Comparison of ENCODE assay signal across 10 cellular contexts in the genomic region with DNA sequence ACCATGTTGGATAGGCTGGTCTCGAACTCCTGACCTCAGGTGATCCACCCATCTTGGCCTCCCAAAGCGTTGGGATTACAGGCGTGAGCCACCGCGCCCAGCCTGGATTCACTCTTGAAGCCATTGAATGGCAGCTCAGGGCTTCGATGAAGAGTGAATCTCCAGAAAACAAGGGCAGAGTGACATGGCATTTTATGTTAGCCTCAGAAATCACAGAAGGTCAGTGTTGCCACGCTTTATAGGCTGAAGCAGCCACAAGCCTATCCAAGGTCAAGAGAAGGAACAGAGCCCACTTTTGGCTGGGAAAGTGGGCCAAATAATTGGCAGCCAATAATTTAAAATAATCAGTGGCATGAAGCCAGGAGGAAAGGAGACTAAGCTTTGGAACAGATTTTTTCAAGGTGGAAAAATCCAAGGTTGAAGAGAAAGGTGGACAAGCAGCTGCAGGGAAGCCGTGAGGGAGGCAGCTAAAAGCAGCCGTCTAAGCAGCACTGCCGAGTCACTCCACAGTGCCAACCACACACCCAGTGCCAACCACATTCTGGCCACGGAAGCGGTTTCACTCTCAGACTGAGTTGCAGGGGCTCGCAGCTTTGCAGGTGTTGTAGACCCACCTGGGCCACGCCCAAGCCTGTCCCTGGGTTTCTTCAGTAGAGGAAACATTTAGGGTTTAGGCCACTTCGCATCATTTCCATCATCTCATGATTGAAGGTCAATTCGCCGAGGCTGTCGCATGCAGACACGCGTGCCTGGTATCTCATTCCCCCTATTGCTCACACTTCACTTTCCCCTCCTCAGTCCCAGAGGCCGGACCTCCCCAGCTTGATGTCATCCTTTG. TPM values are rescaled to one million over a fixed set of nuclear protein-coding genes. Genes with fewer than 3 reads are reported as not detected.
DNase-seq lines count a peak whose midpoint lies in the region; ATAC-seq and TF ChIP-seq lines count a peak whose summit lies in the region.
"Had no signal": no experiment of that assay in that cellular context is flagged by ENCODE, and none has a peak within 500 bp of the region (broad histone marks: within the 10 kb centered on the region; RNA-seq: fewer than 3 reads in every experiment).

No MANE protein-coding gene starts in this region.

- ATAC-seq in CD4-positive, alpha-beta T cell (ENCODE audit: poor library complexity) = peak; percentile 81
- ATAC-seq in activated CD4-positive, CD25-positive, alpha-beta regulatory T cell treated with anti-CD3 and anti-CD28 coated beads, Interleukin-2, amount 50 U/mL, for 24 hours = peak; percentile 97 to 99
- peak; percentile 96 to 98 for ATAC-seq in activated naive CD4-positive, alpha-beta T cell treated with anti-CD3 and anti-CD28 coated beads, Interleukin-2, amount 50 U/mL, for 72 hours
- ATAC-seq in HG03565 (IDR thresholded peaks at IDR 0.05; ENCODE audit: unreplicated experiment) = no peak

- no peak overlapping the region for H3K27ac ChIP-seq in CD4-positive, alpha-beta T cell (ENCODE audit: low read depth, low read length)
- H3K27ac ChIP-seq: upper lobe of left lung had no signal

- H3K4me3 Mint-ChIP-seq in CD4-positive, alpha-beta T cell = no peak overlapping the region
- H3K4me3 Mint-ChIP-seq in progenitor cell of endocrine pancreas (ENCODE audit: low read depth) = no peak overlapping the region

- no peak for TF ChIP-seq CTCF in CD4-positive, alpha-beta T cell (IDR thresholded peaks at IDR 0.05)
- no peak for TF ChIP-seq CTCF in progenitor cell of endocrine pancreas (IDR thresholded peaks at IDR 0.05; ENCODE audit: unreplicated experiment)

- intact Hi-C loops in CD4-positive, alpha-beta T cell (cut with DNase I, micrococcal nuclease) = no loop called here

- CTCF ChIA-PET in CD4-positive, alpha-beta T cell (lab: Charles Lee) = interaction anchor here (0.9 kb wide), 1 partner anchor 76 kb away, joined by 3 read pairs; no protein-coding TSS in a partner anchor

- peaks cover 2% of the 10 kb centered on the region for H3K36me3 Mint-ChIP-seq in CD4-positive, alpha-beta T cell (ENCODE audit: low read depth)
- H3K36me3 Mint-ChIP-seq in activated naive CD4-positive, alpha-beta T cell treated with anti-CD3 and anti-CD28 coated beads, Interleukin-2, amount 50 U/mL, for 72 hours = no peaks in the 10 kb centered on the region
- no peaks in the 10 kb centered on the region for H3K36me3 Mint-ChIP-seq in progenitor cell of endocrine pancreas (ENCODE audit: insufficient read depth)

- POLR2A ChIA-PET in CD4-positive, alpha-beta T cell (lab: Charles Lee) = interaction anchor here (1.1 to 3.1 kb wide), 4 partner anchors 9 to 58 kb away, joined by 3 to 21 read pairs (median 6); a partner anchor contains a TSS

- H3K27me3 Mint-ChIP-seq in CD4-positive, alpha-beta T cell = no peaks in the 10 kb centered on the region
- no peaks in the 10 kb centered on the region for H3K27me3 Mint-ChIP-seq in progenitor cell of endocrine pancreas

- H3K27ac Mint-ChIP-seq in CD4-positive, alpha-beta T cell = peak overlapping the region; percentile 74
- H3K27ac Mint-ChIP-seq in activated naive CD4-positive, alpha-beta T cell treated with anti-CD3 and anti-CD28 coated beads, Interleukin-2, amount 50 U/mL, for 72 hours = peak overlapping the region; percentile 63 to 81
- H3K27ac Mint-ChIP-seq in progenitor cell of endocrine pancreas = no peak overlapping the region

- H3K27me3 ChIP-seq in CD4-positive, alpha-beta T cell (ENCODE audit: control insufficient read depth, insufficient read depth, low read length) = no peaks in the 10 kb centered on the region
- H3K27me3 ChIP-seq: upper lobe of left lung had no signal

- H3K9me3 ChIP-seq in CD4-positive, alpha-beta T cell (ENCODE audit: control insufficient read depth, low read length) = no peaks in the 10 kb centered on the region
- H3K9me3 ChIP-seq: upper lobe of left lung had no signal

- H3K4me1 Mint-ChIP-seq in CD4-positive, alpha-beta T cell (ENCODE audit: low read depth) = peaks cover 24% of the 10 kb centered on the region
- H3K4me1 Mint-ChIP-seq in progenitor cell of endocrine pancreas (ENCODE audit: low read depth) = no peaks in the 10 kb centered on the region

- no peaks in the 10 kb centered on the region for H3K9me3 Mint-ChIP-seq in CD4-positive, alpha-beta T cell
- H3K9me3 Mint-ChIP-seq in activated naive CD4-positive, alpha-beta T cell treated with anti-CD3 and anti-CD28 coated beads, Interleukin-2, amount 50 U/mL, for 72 hours = no peaks in the 10 kb centered on the region
- H3K9me3 Mint-ChIP-seq in progenitor cell of endocrine pancreas (ENCODE audit: low read depth) = no peaks in the 10 kb centered on the region

- peak in 8 of 10 experiments; percentile 27 to 53 (median 44) for DNase-seq in CD4-positive, alpha-beta T cell
- DNase-seq in activated naive CD4-positive, alpha-beta T cell treated with anti-CD3 and anti-CD28 coated beads, Interleukin-2, amount 50 U/mL, for 72 hours (ENCODE audit: low spot score in 2 of 2) = peak; percentile 72 to 84
- DNase-seq in stimulated activated CD4-positive, alpha-beta T cell treated with anti-CD3 and anti-CD28 coated beads, Interleukin-15, amount 100 ng/mL, for 24 hours = peak; percentile 76
- DNase-seq in progenitor cell of endocrine pancreas (ENCODE audit: low spot score, unreplicated experiment) (no peak), DMS 273 (lab: John Stamatoyannopoulos, UW; ENCODE audit: unreplicated experiment) (no peak), NCI-H1048 (lab: John Stamatoyannopoulos, UW) (no peak)

RNA-seq across cellular contexts. Expression of a gene that starts 17.4 kb away (rescaled TPM):
- total RNA-seq in CD4-positive, alpha-beta T cell = under 1 TPM; 0.47 to 0.56 TPM
- total RNA-seq in activated naive CD4-positive, alpha-beta T cell treated with anti-CD3 and anti-CD28 coated beads, Interleukin-2, amount 50 U/mL, for 72 hours = under 1 TPM in 1 of 2 donors, not detected in 1; 0.45 TPM
- not detected in 2 replicates for total RNA-seq in progenitor cell of endocrine pancreas
- total RNA-seq: kidney epithelial cell, upper lobe of left lung had no signal

RNA-seq across cellular contexts. Expression of a gene that starts 30.5 kb away (rescaled TPM):
- total RNA-seq in CD4-positive, alpha-beta T cell = 1 to 10 TPM; 1.1 to 1.6 TPM
- total RNA-seq in activated naive CD4-positive, alpha-beta T cell treated with anti-CD3 and anti-CD28 coated beads, Interleukin-2, amount 50 U/mL, for 72 hours = not detected
- total RNA-seq in progenitor cell of endocrine pancreas = not detected in 2 replicates
- total RNA-seq: kidney epithelial cell had no signal

RNA-seq across cellular contexts. Expression of a gene that starts 56.1 kb away (rescaled TPM):
- 10 to 100 TPM; 19.3 to 22.7 TPM for total RNA-seq in CD4-positive, alpha-beta T cell
- 10 to 100 TPM; 39.3 to 60.0 TPM for total RNA-seq in activated naive CD4-positive, alpha-beta T cell treated with anti-CD3 and anti-CD28 coated beads, Interleukin-2, amount 50 U/mL, for 72 hours
- 74.3 and 75.1 TPM in 2 replicates for total RNA-seq in progenitor cell of endocrine pancreas

RNA-seq across cellular contexts. Expression of a gene that starts 57.7 kb away (rescaled TPM):
- total RNA-seq in CD4-positive, alpha-beta T cell = 10 to 100 TPM; 37.9 to 38.7 TPM
- 10 to 100 TPM; 18.8 to 24.2 TPM for total RNA-seq in activated naive CD4-positive, alpha-beta T cell treated with anti-CD3 and anti-CD28 coated beads, Interleukin-2, amount 50 U/mL, for 72 hours
- total RNA-seq in progenitor cell of endocrine pancreas = 14.2 and 16.1 TPM in 2 replicates

RNA-seq across cellular contexts. Expression of a gene that starts 57.7 kb away (rescaled TPM):
- 10 to 100 TPM; 11.9 to 13.0 TPM for total RNA-seq in CD4-positive, alpha-beta T cell
- total RNA-seq in activated naive CD4-positive, alpha-beta T cell treated with anti-CD3 and anti-CD28 coated beads, Interleukin-2, amount 50 U/mL, for 72 hours = 1 to 10 TPM; 5.5 to 7.1 TPM
- 8.3 and 9.2 TPM in 2 replicates for total RNA-seq in progenitor cell of endocrine pancreas

Comparison
In these comparisons a context has a peak if more than half of its experiments do, and no peak if none do; other contexts are left out.
1. DNase-seq: peak in CD4-positive, alpha-beta T cell (8 of 10), activated naive CD4-positive, alpha-beta T cell treated with anti-CD3 and anti-CD28 coated beads, Interleukin-2, amount 50 U/mL, for 72 hours (2 of 2) and stimulated activated CD4-positive, alpha-beta T cell treated with anti-CD3 and anti-CD28 coated beads, Interleukin-15, amount 100 ng/mL, for 24 hours (single experiment); none in progenitor cell of endocrine pancreas (single experiment), DMS 273 (single experiment) and NCI-H1048 (single experiment).